In the genomic region with DNA sequence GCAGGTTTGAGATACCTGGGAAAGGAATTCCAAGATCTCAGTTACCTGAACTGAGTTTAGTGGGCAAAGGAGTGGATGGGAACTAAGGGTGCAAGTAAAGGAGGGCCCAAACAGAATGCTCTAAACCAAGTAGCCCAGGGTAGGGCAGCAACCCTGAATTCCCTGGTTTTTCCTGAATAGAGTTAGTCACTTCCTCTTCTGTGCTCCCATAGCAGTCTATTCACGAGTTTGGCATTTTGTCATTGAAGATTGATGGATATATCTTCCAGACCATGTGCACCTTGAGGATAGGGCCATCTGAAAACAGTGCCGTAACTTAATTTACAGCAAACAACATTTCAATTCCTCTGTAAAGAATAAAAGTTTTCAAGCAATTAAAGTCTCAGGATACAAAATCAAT, we compare ENCODE assay signal across 30 cellular contexts. TPM values are rescaled to one million over a fixed set of nuclear protein-coding genes. Genes with fewer than 3 reads are reported as not detected.
DNase-seq lines count a peak whose midpoint lies in the region; ATAC-seq, FAIRE-seq and TF ChIP-seq lines count a peak whose summit lies in the region.
"Had no signal": no experiment of that assay in that cellular context is flagged by ENCODE, and none has a peak within 500 bp of the region (broad histone marks: within the 10 kb centered on the region; RNA-seq: fewer than 3 reads in every experiment).

No MANE protein-coding gene starts in this region.

- ATAC-seq in HG02885 (IDR thresholded peaks at IDR 0.05; ENCODE audit: poor library complexity, unreplicated experiment): no peak
- ATAC-seq: GM23338; natural killer cell; stimulated activated memory B cell treated with anti-CD40 and anti-IgM and Interleukin-4, amounts not matched to agents 10 μg/mL and 1 μg/mL and 100 μg/mL, for 72 hours; WTC11 had no signal

- 81 to 85% methylated on average over 2 of the region's 2 CpGs for WGBS in testis, 2 donors

- no peak for TF ChIP-seq POLR2A in H54 (IDR thresholded peaks at IDR 0.05; ENCODE audit: low read depth, low read length)
- TF ChIP-seq POLR2A in testis (IDR thresholded peaks at IDR 0.05): no peak

- H3K27me3 ChIP-seq in bronchial epithelial cell (ENCODE audit: control insufficient read depth, insufficient read depth, low read length) (no peaks in the 10 kb centered on the region), osteoblast (ENCODE audit: insufficient read depth, low read length) (no peaks in the 10 kb centered on the region), testis (no peaks in the 10 kb centered on the region)
- no peaks in the 10 kb centered on the region for H3K27me3 ChIP-seq in effector memory CD4-positive, alpha-beta T cell (replicated peaks; ENCODE audit: control insufficient read depth, insufficient read depth, low read length, poor library complexity, severe bottlenecking)
- H3K27me3 ChIP-seq: BLaER1, brain microvascular endothelial cell, Peyer's patch, SJCRH30 had no signal

- FAIRE-seq in H54 (lab: Jason Lieb, UNC) (peak; percentile 88), RCC 7860 (lab: Jason Lieb, UNC) (no peak), bronchial epithelial cell (lab: Jason Lieb, UNC) (no peak)
- FAIRE-seq: G401.6, islet of Langerhans had no signal

- no peak overlapping the region for H2AFZ ChIP-seq in osteoblast (ENCODE audit: low read length)
- H2AFZ ChIP-seq: GM23338 had no signal

- H3K9me3 ChIP-seq in osteoblast (ENCODE audit: low read depth, low read length): no peaks in the 10 kb centered on the region
- H3K9me3 ChIP-seq in effector memory CD4-positive, alpha-beta T cell (ENCODE audit: control insufficient read depth, low read length): no peaks in the 10 kb centered on the region
- H3K9me3 ChIP-seq in testis: no peaks in the 10 kb centered on the region
- H3K9me3 ChIP-seq: BLaER1, Peyer's patch, SJCRH30 had no signal

- no peaks in the 10 kb centered on the region for H3K36me3 ChIP-seq in bronchial epithelial cell (ENCODE audit: control insufficient read depth, insufficient read depth, low read length)
- H3K36me3 ChIP-seq in osteoblast (ENCODE audit: insufficient read depth, low read length): peaks cover 6% of the 10 kb centered on the region
- no peaks in the 10 kb centered on the region for H3K36me3 ChIP-seq in effector memory CD4-positive, alpha-beta T cell (ENCODE audit: control insufficient read depth, insufficient read depth, low read length)
- H3K36me3 ChIP-seq in testis (ENCODE audit: low read depth, missing control alignments): no peaks in the 10 kb centered on the region
- H3K36me3 ChIP-seq: BLaER1, brain microvascular endothelial cell, Peyer's patch, SJCRH30 had no signal

- intact Hi-C loops in testis (cut with DNase I; ENCODE audit: low total_unique reads): no loop called here

- no peaks in the 10 kb centered on the region for H3K79me2 ChIP-seq in osteoblast (ENCODE audit: insufficient read depth, low read length)

- H3K27ac ChIP-seq in osteoblast (ENCODE audit: low read depth, low read length): no peak overlapping the region
- H3K27ac ChIP-seq in effector memory CD4-positive, alpha-beta T cell (ENCODE audit: insufficient read depth, low read length, poor library complexity, severe bottlenecking): no peak overlapping the region
- H3K27ac ChIP-seq in testis: no peak overlapping the region
- H3K27ac ChIP-seq: BLaER1, brain microvascular endothelial cell, Peyer's patch, SJCRH30 had no signal

- H4K20me1 ChIP-seq in osteoblast (ENCODE audit: insufficient read depth, low read length): no peaks in the 10 kb centered on the region
- H4K20me1 ChIP-seq: BLaER1 had no signal

- H3K4me3 ChIP-seq in bronchial epithelial cell (ENCODE audit: low read depth, low read length): no peak overlapping the region
- no peak overlapping the region for H3K4me3 ChIP-seq in osteoblast (ENCODE audit: insufficient read depth, low read length)
- no peak overlapping the region for H3K4me3 ChIP-seq in effector memory CD4-positive, alpha-beta T cell (ENCODE audit: insufficient read depth, low read depth, low read length, poor library complexity, severe bottlenecking)
- no peak overlapping the region for H3K4me3 ChIP-seq in testis
- H3K4me3 ChIP-seq: BLaER1, GM23338, Peyer's patch, SJCRH30 had no signal

- no peak for DNase-seq in H54 (ENCODE audit: insufficient read length, low spot score)
- DNase-seq in RCC 7860 (ENCODE audit: low spot score): peak; percentile 43
- peak; percentile 32 for DNase-seq in bronchial epithelial cell (ENCODE audit: low read depth)
- DNase-seq in osteoblast (ENCODE audit: insufficient read length, low spot score, missing footprints): no peak
- no peak for DNase-seq in OCI-M2 (lab: John Stamatoyannopoulos, UW; ENCODE audit: unreplicated experiment)
- DNase-seq in effector memory CD4-positive, alpha-beta T cell: no peak
- DNase-seq in testis: no peak
- DNase-seq: activated CD4-positive, alpha-beta T cell treated with anti-CD3 and anti-CD28 coated beads, Interleukin-2, amount 10 ng/mL, durations not matched to agents 24 days and 14 days; amniotic stem cell; brain microvascular endothelial cell; DMS153; effector CD4-positive, alpha-beta T cell; erythroblast; head of caudate nucleus; natural killer cell; NCI-H1417 treated with DMSO at 0.1 percent for 48 hours; NCI-H2029 treated with DMSO at 0.1 percent for 48 hours; NCI-H69; occipital lobe; Peyer's patch; SJCRH30; T-helper 1 cell had no signal

- TF ChIP-seq CTCF in bronchial epithelial cell (IDR thresholded peaks at IDR 0.05; ENCODE audit: insufficient read depth, low read length, severe bottlenecking) (no peak), osteoblast (IDR thresholded peaks at IDR 0.05; ENCODE audit: extremely low read depth, low read depth, low read length) (no peak), testis (IDR thresholded peaks at IDR 0.05) (no peak)

- H3K4me2 ChIP-seq in osteoblast (ENCODE audit: insufficient read depth, low read length): peak overlapping the region; percentile 23
- H3K4me2 ChIP-seq: BLaER1, GM23338 had no signal

- peaks cover 17% of the 10 kb centered on the region for H3K4me1 ChIP-seq in osteoblast (ENCODE audit: insufficient read depth, low read length)
- H3K4me1 ChIP-seq in effector memory CD4-positive, alpha-beta T cell (ENCODE audit: control insufficient read depth, insufficient read depth, low read length, poor library complexity, severe bottlenecking): no peaks in the 10 kb centered on the region
- H3K4me1 ChIP-seq in testis: no peaks in the 10 kb centered on the region
- H3K4me1 ChIP-seq: BLaER1, Peyer's patch, SJCRH30 had no signal

RNA-seq across cellular contexts. Expression of a gene that starts 18.5 kb away (rescaled TPM):
- total RNA-seq in bronchial epithelial cell (0.90 and 4.2 TPM in 2 replicates), osteoblast (537 and 689 TPM in 2 replicates), testis (under 1 TPM; 0.19 to 0.24 TPM)
- 0.95 TPM for polyA plus RNA-seq in testis (ENCODE audit: insufficient read depth, low read depth, low replicate concordance)
- total RNA-seq: activated CD4-positive, alpha-beta T cell treated with anti-CD3 and anti-CD28 coated beads, Interleukin-2, amount 10 ng/mL, durations not matched to agents 24 days and 14 days; activated CD8-positive, alpha-beta memory T cell treated with anti-CD3 and anti-CD28 coated beads for 36 hours; SJCRH30 had no signal

Comparison
In these comparisons a context has a peak if more than half of its experiments do, and no peak if none do; other contexts are left out.
1. DNase-seq: peak in RCC 7860 (single experiment) and bronchial epithelial cell (single experiment); none in H54 (single experiment), osteoblast (single experiment), OCI-M2 (single experiment), effector memory CD4-positive, alpha-beta T cell (0 of 3) and testis (single experiment).
2. RNA of a gene that starts 18.5 kb away (total RNA-seq): 537 to 689 TPM in osteoblast; 0.90 to 4.2 TPM in bronchial epithelial cell and 0.19 to 0.24 TPM in testis; every median in the first group is over 100 times any median in the second.